8 cellular contexts compared by ENCODE assay signal in the genomic region with DNA sequence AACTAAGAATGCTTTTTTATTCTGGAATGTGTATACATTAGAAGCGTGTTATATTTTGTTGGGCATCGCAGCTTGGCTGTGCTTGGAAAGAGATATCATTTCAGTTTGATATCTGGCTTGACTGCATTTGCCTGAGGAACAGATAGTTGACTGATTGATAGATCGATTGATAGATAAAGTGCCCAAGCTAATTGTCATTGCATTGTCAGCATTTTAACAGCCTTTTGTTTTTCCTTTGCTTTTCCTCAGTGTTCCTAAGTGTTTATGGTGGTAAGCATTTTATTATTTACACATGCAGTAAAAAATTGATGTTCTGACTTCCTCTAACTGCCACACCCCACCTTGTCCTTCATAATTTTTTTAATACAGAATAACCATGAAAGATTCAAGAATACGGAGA.
"Had no signal": no experiment of that assay in that cellular context is flagged by ENCODE, and none has a peak within 500 bp of the region (broad histone marks: within the 10 kb centered on the region; RNA-seq: fewer than 3 reads in every experiment).

No MANE protein-coding gene starts in this region.

- H2AFZ ChIP-seq: GM23248 had no signal

- ATAC-seq: HCT116 had no signal

- H3K9me3 ChIP-seq: HAP-1 had no signal

- DNase-seq: GM23248, GOT3, H7, HFFc6, KG1 had no signal

- H3K4me1 ChIP-seq: HAP-1 had no signal

- H3K4me3 ChIP-seq: GM23248, HAP-1 had no signal

- H3K9ac ChIP-seq: GM23248 had no signal

- H3K27ac ChIP-seq: GM23248, HL-60 had no signal

- H3K36me3 ChIP-seq: HAP-1 had no signal
